10 cellular contexts compared by ENCODE assay signal in genomic region chr3:48268936-48269551, GRCh38. TPM values are rescaled to one million over a fixed set of nuclear protein-coding genes. Genes with fewer than 3 reads are reported as not detected.
A peak's percentile ranks its signal among the peaks of the same experiment; 100 is the strongest.
DNase-seq lines count a peak whose midpoint lies in the region; ATAC-seq and TF ChIP-seq lines count a peak whose summit lies in the region.
"Had no signal": no experiment of that assay in that cellular context is flagged by ENCODE, and none has a peak within 500 bp of the region (broad histone marks: within the 10 kb centered on the region; RNA-seq: fewer than 3 reads in every experiment).

No MANE protein-coding gene starts in this region.

- H3K27me3 Mint-ChIP-seq in activated naive CD8-positive, alpha-beta T cell treated with anti-CD3 and anti-CD28 coated beads, Interleukin-2, amount 50 U/mL, for 24 hours, result no peaks in the 10 kb centered on the region
- peaks cover 6% of the 10 kb centered on the region for H3K27me3 Mint-ChIP-seq in neural progenitor cell (ENCODE audit: insufficient read depth, low read depth)
- H3K27me3 Mint-ChIP-seq in stimulated activated naive CD8-positive, alpha-beta T cell treated with anti-CD3 and anti-CD28 coated beads, Interleukin-15, Interleukin-2, amounts not matched to agents 100 ng/mL and 50 ng/mL, for 24 hours, result no peaks in the 10 kb centered on the region

- no peak overlapping the region for H2AFZ ChIP-seq in neural progenitor cell (replicated peaks)

- H3K36me3 ChIP-seq in neural progenitor cell, result no peaks in the 10 kb centered on the region

- no peaks in the 10 kb centered on the region for H3K9me3 Mint-ChIP-seq in activated naive CD8-positive, alpha-beta T cell treated with anti-CD3 and anti-CD28 coated beads, Interleukin-2, amount 50 U/mL, for 24 hours
- peaks cover 3% of the 10 kb centered on the region for H3K9me3 Mint-ChIP-seq in neural progenitor cell
- H3K9me3 Mint-ChIP-seq in stimulated activated naive CD8-positive, alpha-beta T cell treated with anti-CD3 and anti-CD28 coated beads, Interleukin-15, Interleukin-2, amounts not matched to agents 100 ng/mL and 50 ng/mL, for 24 hours, result no peaks in the 10 kb centered on the region

- no peaks in the 10 kb centered on the region for H3K27me3 ChIP-seq in neural progenitor cell
- H3K27me3 ChIP-seq: cardiac muscle cell had no signal

- H3K27ac Mint-ChIP-seq in activated naive CD8-positive, alpha-beta T cell treated with anti-CD3 and anti-CD28 coated beads, Interleukin-2, amount 50 U/mL, for 24 hours, result peak overlapping the region; percentile 91
- H3K27ac Mint-ChIP-seq in neural progenitor cell, result peak overlapping the region; percentile 83
- H3K27ac Mint-ChIP-seq in stimulated activated naive CD8-positive, alpha-beta T cell treated with anti-CD3 and anti-CD28 coated beads, Interleukin-15, Interleukin-2, amounts not matched to agents 100 ng/mL and 50 ng/mL, for 24 hours, result peak overlapping the region; percentile 90

- H3K4me3 Mint-ChIP-seq in activated naive CD8-positive, alpha-beta T cell treated with anti-CD3 and anti-CD28 coated beads, Interleukin-2, amount 50 U/mL, for 24 hours, result peak overlapping the region; percentile 52
- peak overlapping the region; percentile 43 for H3K4me3 Mint-ChIP-seq in neural progenitor cell
- peak overlapping the region; percentile 62 for H3K4me3 Mint-ChIP-seq in stimulated activated naive CD8-positive, alpha-beta T cell treated with anti-CD3 and anti-CD28 coated beads, Interleukin-15, Interleukin-2, amounts not matched to agents 100 ng/mL and 50 ng/mL, for 24 hours

- TF ChIP-seq CTCF in neural progenitor cell (IDR thresholded peaks at IDR 0.05), result no peak

- H3K27ac ChIP-seq in neural progenitor cell, result no peak overlapping the region
- H3K27ac ChIP-seq: cardiac muscle cell had no signal

- peak; percentile 45 for ATAC-seq in activated naive CD8-positive, alpha-beta T cell treated with anti-CD3 and anti-CD28 coated beads, Interleukin-2, amount 50 U/mL, for 24 hours
- ATAC-seq in HG02870 (IDR thresholded peaks at IDR 0.05; ENCODE audit: unreplicated experiment), result no peak
- no peak for ATAC-seq in HG03442 (IDR thresholded peaks at IDR 0.05; ENCODE audit: unreplicated experiment)

- no peaks in the 10 kb centered on the region for H3K9me3 ChIP-seq in neural progenitor cell (ENCODE audit: low read depth)

- H4K20me1 ChIP-seq in neural progenitor cell (ENCODE audit: low read depth), result no peaks in the 10 kb centered on the region

- H3K4me2 ChIP-seq in neural progenitor cell, result no peak overlapping the region

- no peaks in the 10 kb centered on the region for H3K79me2 ChIP-seq in neural progenitor cell (ENCODE audit: low read depth)

- H3F3A ChIP-seq in neural progenitor cell (ENCODE audit: low read depth), result peaks cover 18% of the 10 kb centered on the region

- peak; percentile 11 for DNase-seq in activated CD4-positive, alpha-beta T cell treated with anti-CD3 and anti-CD28 coated beads for 1 hour
- DNase-seq in activated naive CD8-positive, alpha-beta T cell treated with anti-CD3 and anti-CD28 coated beads, Interleukin-2, amount 50 U/mL, for 24 hours, result peak; percentile 47
- DNase-seq in neural progenitor cell (ENCODE audit: low spot score) (no peak), NCI-H774 (lab: John Stamatoyannopoulos, UW) (no peak), kidney glomerular epithelial cell (lab: John Stamatoyannopoulos, UW) (no peak)
- DNase-seq: SHP77 treated with DMSO at 0.1 percent for 48 hours had no signal

- H3K36me3 Mint-ChIP-seq in activated naive CD8-positive, alpha-beta T cell treated with anti-CD3 and anti-CD28 coated beads, Interleukin-2, amount 50 U/mL, for 24 hours (ENCODE audit: low read depth), result peaks cover 34% of the 10 kb centered on the region
- H3K36me3 Mint-ChIP-seq in neural progenitor cell, result peaks cover 57% of the 10 kb centered on the region
- peaks cover 53% of the 10 kb centered on the region for H3K36me3 Mint-ChIP-seq in stimulated activated naive CD8-positive, alpha-beta T cell treated with anti-CD3 and anti-CD28 coated beads, Interleukin-15, Interleukin-2, amounts not matched to agents 100 ng/mL and 50 ng/mL, for 24 hours (ENCODE audit: low read depth)

- H3K4me3 ChIP-seq in neural progenitor cell, result no peak overlapping the region
- H3K4me3 ChIP-seq: cardiac muscle cell had no signal

- no peak overlapping the region for H3K9ac ChIP-seq in neural progenitor cell

- no peaks in the 10 kb centered on the region for H3K4me1 ChIP-seq in neural progenitor cell

- peaks cover 42% of the 10 kb centered on the region for H3K4me1 Mint-ChIP-seq in activated naive CD8-positive, alpha-beta T cell treated with anti-CD3 and anti-CD28 coated beads, Interleukin-2, amount 50 U/mL, for 24 hours
- peaks cover 26% of the 10 kb centered on the region for H3K4me1 Mint-ChIP-seq in neural progenitor cell
- peaks cover 42% of the 10 kb centered on the region for H3K4me1 Mint-ChIP-seq in stimulated activated naive CD8-positive, alpha-beta T cell treated with anti-CD3 and anti-CD28 coated beads, Interleukin-15, Interleukin-2, amounts not matched to agents 100 ng/mL and 50 ng/mL, for 24 hours (ENCODE audit: low read depth)

RNA-seq across cellular contexts. Expression of gene ZNF589, which starts 28.1 kb away (rescaled TPM):
- total RNA-seq in neural progenitor cell (ENCODE audit: low replicate concordance), result 49.9 and 57.3 TPM in 2 replicates

RNA-seq across cellular contexts. Expression of gene NME6, which starts 32.1 kb away (rescaled TPM):
- 18.8 and 26.5 TPM in 2 replicates for total RNA-seq in neural progenitor cell (ENCODE audit: low replicate concordance)

RNA-seq across cellular contexts. Expression of gene CAMP, which starts 45.7 kb away (rescaled TPM):
- not detected in 2 replicates for total RNA-seq in neural progenitor cell (ENCODE audit: low replicate concordance)
- total RNA-seq: cardiac muscle cell had no signal

Comparison
In these comparisons a context has a peak if more than half of its experiments do, and no peak if none do; other contexts are left out.
1. DNase-seq: peak in activated CD4-positive, alpha-beta T cell treated with anti-CD3 and anti-CD28 coated beads for 1 hour (single experiment) and activated naive CD8-positive, alpha-beta T cell treated with anti-CD3 and anti-CD28 coated beads, Interleukin-2, amount 50 U/mL, for 24 hours (single experiment); none in neural progenitor cell (single experiment), NCI-H774 (single experiment) and kidney glomerular epithelial cell (single experiment).
2. Peak in every context shown above with its lines, with median percentiles within 50 percentile points of each other: H3K27ac Mint-ChIP-seq and H3K4me3 Mint-ChIP-seq.